In genomic region chr7:27204851-27205322, GRCh38 we compare ENCODE assay signal across 11 cellular contexts. TPM values are rescaled to one million over a fixed set of nuclear protein-coding genes. Genes with fewer than 3 reads are reported as not detected.
DNase-seq lines count a peak whose midpoint lies in the region; ATAC-seq and TF ChIP-seq lines count a peak whose summit lies in the region.
"Had no signal": no experiment of that assay in that cellular context is flagged by ENCODE, and none has a peak within 500 bp of the region (broad histone marks: within the 10 kb centered on the region; RNA-seq: fewer than 3 reads in every experiment).

No MANE protein-coding gene starts in this region.

- WGBS in psoas muscle, 3 donors: 5 to 10% (median 7%) methylated on average over 41 of the region's 41 CpGs

- H3K4me3 Mint-ChIP-seq in Calu3 (ENCODE audit: low read depth, unreplicated experiment): peak overlapping the region; percentile 66
- H3K4me3 Mint-ChIP-seq in naive thymus-derived CD4-positive, alpha-beta T cell: peak overlapping the region in 4 of 10 donors; percentile 3 to 19 (median 14)
- H3K4me3 Mint-ChIP-seq: stimulated activated naive CD8-positive, alpha-beta T cell treated with anti-CD3 and anti-CD28 coated beads, Interleukin-15, Interleukin-2, amounts not matched to agents 100 ng/mL and 50 ng/mL, for 24 hours had no signal

- no peak overlapping the region for H2AFZ ChIP-seq in Karpas-422 (ENCODE audit: low read length)

- H3K4me1 Mint-ChIP-seq in Calu3 (ENCODE audit: low read depth, unreplicated experiment): peaks cover 10% of the 10 kb centered on the region
- H3K4me1 Mint-ChIP-seq in naive thymus-derived CD4-positive, alpha-beta T cell: peaks cover 7 to 48% (median 39%) of the 10 kb centered on the region in 7 donors

- CTCF ChIA-PET in Calu3 (lab: Charles Lee): no interaction called here
- CTCF ChIA-PET in naive thymus-derived CD4-positive, alpha-beta T cell (lab: Charles Lee): no interaction called here

- intact Hi-C loops in Calu3 (cut with micrococcal nuclease; ENCODE audit: unreplicated experiment): no loop called here
- intact Hi-C loops in psoas muscle (cut with DNase I): no loop called here
- intact Hi-C loops in naive thymus-derived CD4-positive, alpha-beta T cell (cut with micrococcal nuclease): loop anchor here in 1 of 2 donors (5.0 kb wide), 1 partner anchor 37 kb away; the partner anchor contains the start of gene EVX1

- no peak overlapping the region for H3K27ac ChIP-seq in psoas muscle
- H3K27ac ChIP-seq in naive thymus-derived CD4-positive, alpha-beta T cell (ENCODE audit: low read depth, low read length): no peak overlapping the region
- H3K27ac ChIP-seq in Karpas-422 (ENCODE audit: low read length): no peak overlapping the region

- POLR2A ChIA-PET in naive thymus-derived CD4-positive, alpha-beta T cell (lab: Charles Lee): interaction anchor here (0.7 kb wide), 1 partner anchor 1005 kb away, joined by 3 read pairs; no protein-coding TSS in a partner anchor

- H3K9me3 ChIP-seq in psoas muscle (no peaks in the 10 kb centered on the region), Karpas-422 (ENCODE audit: low read length) (no peaks in the 10 kb centered on the region)
- no peaks in the 10 kb centered on the region for H3K9me3 ChIP-seq in naive thymus-derived CD4-positive, alpha-beta T cell (ENCODE audit: control insufficient read depth in 2 of 3, low read length in 3 of 3)

- no peaks in the 10 kb centered on the region for H3K9me3 Mint-ChIP-seq in Calu3 (ENCODE audit: low read depth, unreplicated experiment)
- H3K9me3 Mint-ChIP-seq in naive thymus-derived CD4-positive, alpha-beta T cell: peaks cover 0 to 8% (median 0%) of the 10 kb centered on the region in 11 donors
- H3K9me3 Mint-ChIP-seq: stimulated activated naive CD8-positive, alpha-beta T cell treated with anti-CD3 and anti-CD28 coated beads, Interleukin-15, Interleukin-2, amounts not matched to agents 100 ng/mL and 50 ng/mL, for 24 hours had no signal

- no peak overlapping the region for H3K27ac Mint-ChIP-seq in Calu3 (ENCODE audit: unreplicated experiment)
- peak overlapping the region in 1 of 9 donors; percentile 16 for H3K27ac Mint-ChIP-seq in naive thymus-derived CD4-positive, alpha-beta T cell
- H3K27ac Mint-ChIP-seq: stimulated activated naive CD8-positive, alpha-beta T cell treated with anti-CD3 and anti-CD28 coated beads, Interleukin-15, Interleukin-2, amounts not matched to agents 100 ng/mL and 50 ng/mL, for 24 hours had no signal

- no peak overlapping the region for H3K9ac ChIP-seq in Karpas-422 (ENCODE audit: low read length)

- H3K27me3 ChIP-seq in psoas muscle (ENCODE audit: insufficient read depth in 3 of 3, low read length in 2 of 3) (peaks cover 0 to 87% (median 52%) of the 10 kb centered on the region in 3 donors), Karpas-422 (ENCODE audit: low read length) (no peaks in the 10 kb centered on the region)
- H3K27me3 ChIP-seq in naive thymus-derived CD4-positive, alpha-beta T cell (ENCODE audit: control insufficient read depth in 2 of 2, insufficient read depth in 2 of 2, low read length in 2 of 2): peaks cover 23 to 55% of the 10 kb centered on the region in 2 donors

- H3K9me2 ChIP-seq in Karpas-422 (replicated peaks; ENCODE audit: insufficient read depth, low read length): no peaks in the 10 kb centered on the region

- H3K4me1 ChIP-seq in psoas muscle (peaks cover 9% of the 10 kb centered on the region), Karpas-422 (ENCODE audit: low read length) (peaks cover 19% of the 10 kb centered on the region)
- H3K4me1 ChIP-seq in naive thymus-derived CD4-positive, alpha-beta T cell (ENCODE audit: control insufficient read depth in 2 of 2, insufficient read depth in 2 of 2, low read length in 2 of 2): peaks cover 10 to 12% of the 10 kb centered on the region in 2 donors

- H4K20me1 ChIP-seq in Karpas-422 (ENCODE audit: insufficient read depth, low read depth, low read length): no peaks in the 10 kb centered on the region

- H3K79me2 ChIP-seq in Karpas-422 (ENCODE audit: low read length): no peaks in the 10 kb centered on the region

- H3K4me3 ChIP-seq in foreskin fibroblast (ENCODE audit: low read depth in 1 of 2, low read length in 2 of 2) (peak overlapping the region; percentile 32 to 41), psoas muscle (peak overlapping the region; percentile 50), Karpas-422 (ENCODE audit: low read length) (no peak overlapping the region)
- no peak overlapping the region for H3K4me3 ChIP-seq in naive thymus-derived CD4-positive, alpha-beta T cell (ENCODE audit: low read length)

- peak in 3 of 4 donors; percentile 25 to 31 (median 29) for ATAC-seq in psoas muscle
- ATAC-seq in GM19035 (IDR thresholded peaks at IDR 0.05; ENCODE audit: unreplicated experiment): no peak
- no peak for ATAC-seq in GM19395 (IDR thresholded peaks at IDR 0.05; ENCODE audit: unreplicated experiment)
- no peak for ATAC-seq in naive thymus-derived CD4-positive, alpha-beta T cell
- ATAC-seq: right cardiac atrium, Right ventricle myocardium inferior had no signal

- DNase-seq in Calu3 (no peak), LHCN-M2 (ENCODE audit: low read depth) (peak; percentile 35), foreskin fibroblast (peak in 1 of 2 donors; percentile 57), psoas muscle (no peak), Karpas-422 (no peak)
- no peak for DNase-seq in naive thymus-derived CD4-positive, alpha-beta T cell

- TF ChIP-seq CTCF in Calu3 (IDR thresholded peaks at IDR 0.05; ENCODE audit: unreplicated experiment): no peak
- TF ChIP-seq CTCF in foreskin fibroblast (IDR thresholded peaks at IDR 0.05; ENCODE audit: low read depth, low read length): no peak
- TF ChIP-seq CTCF in psoas muscle (IDR thresholded peaks at IDR 0.05): no peak

- no peak overlapping the region for H3K4me2 ChIP-seq in Karpas-422 (ENCODE audit: low read depth, low read length, poor library complexity, severe bottlenecking)

- H3K36me3 ChIP-seq in psoas muscle (ENCODE audit: insufficient read depth in 1 of 2, low read depth in 1 of 2): no peaks in the 10 kb centered on the region
- no peaks in the 10 kb centered on the region for H3K36me3 ChIP-seq in naive thymus-derived CD4-positive, alpha-beta T cell (ENCODE audit: control insufficient read depth in 2 of 3, insufficient read depth in 3 of 3, low read length in 3 of 3)
- H3K36me3 ChIP-seq in Karpas-422 (ENCODE audit: insufficient read depth, low read length): no peaks in the 10 kb centered on the region

- peaks cover 12% of the 10 kb centered on the region for H3K36me3 Mint-ChIP-seq in Calu3 (ENCODE audit: insufficient read depth, unreplicated experiment)
- peaks cover 0 to 5% (median 0%) of the 10 kb centered on the region in 5 donors for H3K36me3 Mint-ChIP-seq in naive thymus-derived CD4-positive, alpha-beta T cell

- peaks cover 61% of the 10 kb centered on the region for H3K27me3 Mint-ChIP-seq in Calu3 (ENCODE audit: unreplicated experiment)
- peaks cover 90 to 93% (median 91%) of the 10 kb centered on the region in 5 donors for H3K27me3 Mint-ChIP-seq in naive thymus-derived CD4-positive, alpha-beta T cell

- no TSS peak for BruUV-seq in Calu3 (replicated peaks; lab: Mats Ljungman, UMichigan)

RNA-seq across cellular contexts. Expression of gene HOXA13, which starts 5.0 kb away (rescaled TPM):
- total RNA-seq in Calu3 (2022): 1.3 and 1.6 TPM in 2 replicates
- total RNA-seq in LHCN-M2 (2014; rRNA removed): 0.06 and 0.11 TPM in 2 replicates
- 0.40 TPM for polyA plus RNA-seq in LHCN-M2 (2012)
- total RNA-seq in psoas muscle: under 1 TPM in 1 of 4 donors, not detected in 3; 0.06 TPM
- under 1 TPM in 2 of 3 donors, not detected in 1; 0.01 to 0.08 TPM for polyA plus RNA-seq in psoas muscle
- not detected for total RNA-seq in naive thymus-derived CD4-positive, alpha-beta T cell
- polyA plus RNA-seq in naive thymus-derived CD4-positive, alpha-beta T cell: not detected
- total RNA-seq in Karpas-422 (2014; rRNA removed; shearing (Covaris generic); ENCODE audit: low replicate concordance): 0.07 TPM in 1 of 2 replicates, not detected in the other
- total RNA-seq: right cardiac atrium, Right ventricle myocardium inferior had no signal
- polyA plus RNA-seq: right cardiac atrium had no signal

RNA-seq across cellular contexts. Expression of gene HOXA11, which starts 19.9 kb away (rescaled TPM):
- total RNA-seq in Calu3 (2022) (0.39 and 0.54 TPM in 2 replicates), LHCN-M2 (2014; rRNA removed) (3.9 and 4.0 TPM in 2 replicates), psoas muscle (1 to 10 TPM in 1 of 4 donors, not detected in 3; 1.1 TPM)
- polyA plus RNA-seq in LHCN-M2 (2012): 0.94 TPM
- polyA plus RNA-seq in psoas muscle: under 1 TPM; 0.08 to 0.90 (median 0.25) TPM
- total RNA-seq in naive thymus-derived CD4-positive, alpha-beta T cell: not detected
- polyA plus RNA-seq in naive thymus-derived CD4-positive, alpha-beta T cell: not detected
- total RNA-seq in Karpas-422 (2014; rRNA removed; shearing (Covaris generic); ENCODE audit: low replicate concordance): not detected in 2 replicates
- total RNA-seq: right cardiac atrium, Right ventricle myocardium inferior had no signal
- polyA plus RNA-seq: right cardiac atrium had no signal

RNA-seq across cellular contexts. Expression of gene HOXA10, which starts 30.8 kb away (rescaled TPM):
- 11.8 and 12.1 TPM in 2 replicates for total RNA-seq in Calu3 (2022)
- total RNA-seq in LHCN-M2 (2014; rRNA removed): 12.8 and 13.2 TPM in 2 replicates
- 6.9 TPM for polyA plus RNA-seq in LHCN-M2 (2012)
- total RNA-seq in psoas muscle: 10 to 100 TPM in 2 of 4 donors, under 1 TPM in 1, not detected in 1; 0.81 to 34.3 (median 19.2) TPM
- 10 to 100 TPM; 17.2 to 77.5 (median 32.0) TPM for polyA plus RNA-seq in psoas muscle
- under 1 TPM in 1 of 5 experiments, not detected in 4; 0.66 TPM for total RNA-seq in naive thymus-derived CD4-positive, alpha-beta T cell
- not detected for polyA plus RNA-seq in naive thymus-derived CD4-positive, alpha-beta T cell
- total RNA-seq in Karpas-422 (2014; rRNA removed; shearing (Covaris generic); ENCODE audit: low replicate concordance): not detected in 2 replicates
- total RNA-seq: right cardiac atrium, Right ventricle myocardium inferior had no signal
- polyA plus RNA-seq: right cardiac atrium had no signal

RNA-seq across cellular contexts. Expression of gene EVX1, which starts 37.7 kb away (rescaled TPM):
- not detected in 2 replicates for total RNA-seq in Calu3 (2022)
- total RNA-seq in LHCN-M2 (2014; rRNA removed): not detected in 2 replicates
- not detected for polyA plus RNA-seq in LHCN-M2 (2012)
- not detected for total RNA-seq in psoas muscle
- polyA plus RNA-seq in psoas muscle: not detected
- total RNA-seq in naive thymus-derived CD4-positive, alpha-beta T cell: under 1 TPM in 1 of 5 experiments, not detected in 4; 0.11 TPM
- not detected for polyA plus RNA-seq in naive thymus-derived CD4-positive, alpha-beta T cell
- not detected in 2 replicates for total RNA-seq in Karpas-422 (2014; rRNA removed; shearing (Covaris generic); ENCODE audit: low replicate concordance)
- total RNA-seq: right cardiac atrium, Right ventricle myocardium inferior had no signal

RNA-seq across cellular contexts. Expression of gene HOXA9, which starts 39.5 kb away (rescaled TPM):
- 1.7 and 2.5 TPM in 2 replicates for total RNA-seq in Calu3 (2022)
- 8.7 TPM in 2 replicates for total RNA-seq in LHCN-M2 (2014; rRNA removed)
- polyA plus RNA-seq in LHCN-M2 (2012): 2.0 TPM
- total RNA-seq in psoas muscle: 10 to 100 TPM in 1 of 4 donors, 1 to 10 TPM in 1, under 1 TPM in 1, not detected in 1; 0.81 to 19.9 (median 4.9) TPM
- polyA plus RNA-seq in psoas muscle: 10 to 100 TPM; 13.8 to 55.9 (median 18.2) TPM
- 1 to 10 TPM in 1 of 5 experiments, under 1 TPM in 1, not detected in 3; 0.70 to 1.7 TPM for total RNA-seq in naive thymus-derived CD4-positive, alpha-beta T cell
- not detected for polyA plus RNA-seq in naive thymus-derived CD4-positive, alpha-beta T cell
- not detected in 2 replicates for total RNA-seq in Karpas-422 (2014; rRNA removed; shearing (Covaris generic); ENCODE audit: low replicate concordance)
- total RNA-seq: right cardiac atrium, Right ventricle myocardium inferior had no signal
- polyA plus RNA-seq: right cardiac atrium had no signal

Comparison
In these comparisons a context has a peak if more than half of its experiments do, and no peak if none do; other contexts are left out.
1. H3K4me3 ChIP-seq: peak in foreskin fibroblast (2 of 2) and psoas muscle (single experiment); none in naive thymus-derived CD4-positive, alpha-beta T cell (single experiment) and Karpas-422 (single experiment).
2. ATAC-seq: peak in psoas muscle (3 of 4); none in GM19035 (single experiment), GM19395 (single experiment) and naive thymus-derived CD4-positive, alpha-beta T cell (single experiment).